Comparison of ENCODE assay signal across 1 cellular context in genomic region chr11:59918494-59918893, GRCh38.
A peak's percentile ranks its signal among the peaks of the same experiment; 100 is the strongest.
TF ChIP-seq lines count a peak whose summit lies in the region.

No MANE protein-coding gene starts in this region.

TF ChIP-seq in K562, 482 proteins besides CTCF, POLR2A, EP300 and RAD21:
- TF ChIP-seq ELF2 (CRISPR knock-in tag; IDR thresholded peaks at IDR 0.05): no peak
- TF ChIP-seq CEBPB (tag; IDR thresholded peaks at IDR 0.05): peak; percentile 31; the same call in 1 of the 2 replicates
- TF ChIP-seq, protein P1, sequence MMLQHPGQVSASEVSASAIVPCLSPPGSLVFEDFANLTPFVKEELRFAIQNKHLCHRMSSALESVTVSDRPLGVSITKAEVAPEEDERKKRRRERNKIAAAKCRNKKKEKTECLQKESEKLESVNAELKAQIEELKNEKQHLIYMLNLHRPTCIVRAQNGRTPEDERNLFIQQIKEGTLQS (IDR thresholded peaks at IDR 0.05): peak; percentile 64; the same call in 1 of the 2 replicates
- TF ChIP-seq, protein P1 (CRISPR knock-in tag; conservative IDR thresholded peaks at IDR 0.05): no peak
- no peak for TF ChIP-seq ZSCAN32 (CRISPR knock-in tag; IDR thresholded peaks at IDR 0.05)
- no peak for TF ChIP-seq CEBPG (CRISPR knock-in tag; IDR thresholded peaks at IDR 0.05)
- TF ChIP-seq CEBPG (tag; conservative IDR thresholded peaks at IDR 0.05 in 1 of 2, IDR thresholded peaks at IDR 0.05 in 1 of 2): peak in 1 of 2 experiments; percentile 43; a peak in 2 of 4 replicates
- TF ChIP-seq, protein P2, sequence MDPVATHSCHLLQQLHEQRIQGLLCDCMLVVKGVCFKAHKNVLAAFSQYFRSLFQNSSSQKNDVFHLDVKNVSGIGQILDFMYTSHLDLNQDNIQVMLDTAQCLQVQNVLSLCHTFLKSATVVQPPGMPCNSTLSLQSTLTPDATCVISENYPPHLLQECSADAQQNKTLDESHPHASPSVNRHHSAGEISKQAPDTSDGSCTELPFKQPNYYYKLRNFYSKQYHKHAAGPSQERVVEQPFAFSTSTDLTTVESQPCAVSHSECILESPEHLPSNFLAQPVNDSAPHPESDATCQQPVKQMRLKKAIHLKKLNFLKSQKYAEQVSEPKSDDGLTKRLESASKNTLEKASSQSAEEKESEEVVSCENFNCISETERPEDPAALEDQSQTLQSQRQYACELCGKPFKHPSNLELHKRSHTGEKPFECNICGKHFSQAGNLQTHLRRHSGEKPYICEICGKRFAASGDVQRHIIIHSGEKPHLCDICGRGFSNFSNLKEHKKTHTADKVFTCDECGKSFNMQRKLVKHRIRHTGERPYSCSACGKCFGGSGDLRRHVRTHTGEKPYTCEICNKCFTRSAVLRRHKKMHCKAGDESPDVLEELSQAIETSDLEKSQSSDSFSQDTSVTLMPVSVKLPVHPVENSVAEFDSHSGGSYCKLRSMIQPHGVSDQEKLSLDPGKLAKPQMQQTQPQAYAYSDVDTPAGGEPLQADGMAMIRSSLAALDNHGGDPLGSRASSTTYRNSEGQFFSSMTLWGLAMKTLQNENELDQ (CRISPR knock-in tag; IDR thresholded peaks at IDR 0.05; ENCODE audit: borderline replicate concordance): no peak
- no peak for TF ChIP-seq NR1H2 (CRISPR knock-in tag; IDR thresholded peaks at IDR 0.05)
